23 cellular contexts compared by ENCODE assay signal in genomic region chr5:36145311-36145710, GRCh38.
"Had no signal": no experiment of that assay in that cellular context is flagged by ENCODE, and none has a peak within 500 bp of the region (broad histone marks: within the 10 kb centered on the region; RNA-seq: fewer than 3 reads in every experiment).

No MANE protein-coding gene starts in this region.

- H3K27me3 Mint-ChIP-seq: IgD-negative memory B cell, T-helper 17 cell had no signal

- DNase-seq: KBM-7; MV-4-11; NCI-H1092; NCI-H1105 treated with DMSO at 0.1 percent for 48 hours; NCI-H1417 treated with DMSO at 0.1 percent for 48 hours; NCI-H146; NCI-H1694 treated with DMSO at 0.1 percent for 48 hours; NCI-H1930; NCI-H2081; NCI-H2227 treated with DMSO at 0.1 percent for 48 hours; NCI-H524; NCI-H526 treated with DMSO at 0.1 percent for 48 hours; NCI-H748 treated with DMSO at 0.1 percent for 48 hours; NK-92 treated with Interleukin-12 subunit alpha and Interleukin-12 subunit beta, amount 100 ng/mL, for 24 hours; PC-9; Peyer's patch; SHP77 treated with DMSO at 0.1 percent for 48 hours; SJCRH30; T-helper 1 cell; T-helper 17 cell had no signal

- H3K4me3 Mint-ChIP-seq: IgD-negative memory B cell, T-helper 17 cell had no signal

- H3K27ac Mint-ChIP-seq: IgD-negative memory B cell, T-helper 17 cell had no signal

- H3K27me3 ChIP-seq: Peyer's patch, SJCRH30 had no signal

- H3K27ac ChIP-seq: PC-9, Peyer's patch, SJCRH30 had no signal

- ATAC-seq: Right ventricle myocardium inferior, SK-N-SH treated with all-trans-retinoic acid at 6 μM for 48 hours, T-helper 17 cell had no signal

- H3K9me3 ChIP-seq: Peyer's patch, SJCRH30 had no signal

- H3K4me3 ChIP-seq: PC-9, Peyer's patch, SJCRH30 had no signal
